12 cellular contexts compared by ENCODE assay signal in genomic region chr18:75214766-75215515, GRCh38. TPM values are rescaled to one million over a fixed set of nuclear protein-coding genes. Genes with fewer than 3 reads are reported as not detected.
DNase-seq lines count a peak whose midpoint lies in the region; ATAC-seq and TF ChIP-seq lines count a peak whose summit lies in the region.
"Had no signal": no experiment of that assay in that cellular context is flagged by ENCODE, and none has a peak within 500 bp of the region (broad histone marks: within the 10 kb centered on the region; RNA-seq: fewer than 3 reads in every experiment).

No MANE protein-coding gene starts in this region.

- H3K4me2 ChIP-seq in Loucy (ENCODE audit: low read depth, low read length, poor library complexity, severe bottlenecking) = peak overlapping the region; percentile 86

- H4K20me1 ChIP-seq in Loucy (ENCODE audit: insufficient read depth, low read length, poor library complexity, severe bottlenecking) = peaks cover 40% of the 10 kb centered on the region

- H3K27ac ChIP-seq in CD4-positive, alpha-beta memory T cell (ENCODE audit: low read depth, low read length) = no peak overlapping the region
- H3K27ac ChIP-seq in body of pancreas (peak overlapping the region in 3 of 4 donors; percentile 1 to 82 (median 40)), muscle layer of duodenum (ENCODE audit: low read length) (peak overlapping the region; percentile 10)
- H3K27ac ChIP-seq: epithelial cell of prostate had no signal

- TF ChIP-seq POLR2A in body of pancreas (IDR thresholded peaks at IDR 0.05) = no peak

- H3K27me3 ChIP-seq in CD4-positive, alpha-beta memory T cell (ENCODE audit: insufficient read depth, low read length) = no peaks in the 10 kb centered on the region
- H3K27me3 ChIP-seq in Loucy (ENCODE audit: insufficient read depth, low read length, poor library complexity, severe bottlenecking) = no peaks in the 10 kb centered on the region
- H3K27me3 ChIP-seq in body of pancreas = no peaks in the 10 kb centered on the region
- no peaks in the 10 kb centered on the region for H3K27me3 ChIP-seq in muscle layer of duodenum (ENCODE audit: low read depth, low read length)
- H3K27me3 ChIP-seq: right atrium auricular region had no signal

- peaks cover under 1% of the 10 kb centered on the region; the same call in 1 of the 2 replicates for H3F3A ChIP-seq in Loucy (ENCODE audit: low read depth)

- DNase-seq in CD4-positive, alpha-beta memory T cell = no peak
- DNase-seq in body of pancreas = peak in 1 of 4 donors; percentile 44
- DNase-seq in foreskin melanocyte = no peak
- no peak for DNase-seq in hypothalamus (lab: John Stamatoyannopoulos, UW)
- DNase-seq in endothelial cell (ENCODE audit: low spot score) = no peak
- no peak for DNase-seq in RPMI8226
- DNase-seq: KG1, NCI-H524 had no signal

- H3K79me2 ChIP-seq in Loucy (ENCODE audit: insufficient read depth, low read length) = peaks cover 88% of the 10 kb centered on the region

- CTCF ChIA-PET in CD4-positive, alpha-beta memory T cell (lab: Charles Lee; ENCODE audit: partially characterized antibody) = interaction anchor here (0.6 to 0.9 kb wide), 2 partner anchors 32 to 152 kb away, joined by 3 read pairs; no protein-coding TSS in a partner anchor

- intact Hi-C loops in CD4-positive, alpha-beta memory T cell (cut with micrococcal nuclease) = loop anchor here (10.0 kb wide), 1 partner anchor 1610 kb away; the partner anchor contains the start of gene ZNF236
- intact Hi-C loops in body of pancreas (cut with DNase I) = no loop called here

- H3K36me3 Mint-ChIP-seq in CD4-positive, alpha-beta memory T cell = peaks cover 3 to 19% of the 10 kb centered on the region in 2 donors
- peaks cover 13% of the 10 kb centered on the region for H3K36me3 Mint-ChIP-seq in endothelial cell (ENCODE audit: low read depth, unreplicated experiment)

- no peaks in the 10 kb centered on the region for H3K27me3 Mint-ChIP-seq in CD4-positive, alpha-beta memory T cell
- H3K27me3 Mint-ChIP-seq in endothelial cell (ENCODE audit: unreplicated experiment) = peaks cover 12% of the 10 kb centered on the region

- H3K4me1 ChIP-seq in CD4-positive, alpha-beta memory T cell (ENCODE audit: insufficient read depth, low read length) = peaks cover 68% of the 10 kb centered on the region
- H3K4me1 ChIP-seq in Loucy (ENCODE audit: insufficient read depth, low read length, poor library complexity, severe bottlenecking) (peaks cover 65% of the 10 kb centered on the region), body of pancreas (peaks cover 54% of the 10 kb centered on the region), muscle layer of duodenum (ENCODE audit: control insufficient read depth in 1 of 2, insufficient read depth in 2 of 2, low read length in 2 of 2) (peaks cover 25 to 28% of the 10 kb centered on the region in 2 donors)

- H3K27ac Mint-ChIP-seq in CD4-positive, alpha-beta memory T cell = peak overlapping the region; percentile 58 to 95 (median 85)
- no peak overlapping the region for H3K27ac Mint-ChIP-seq in endothelial cell (ENCODE audit: unreplicated experiment)

- H3K9ac ChIP-seq in Loucy (ENCODE audit: low read depth, low read length, poor library complexity, severe bottlenecking) = peak overlapping the region; percentile 36

- H3K9me3 ChIP-seq in CD4-positive, alpha-beta memory T cell (ENCODE audit: control insufficient read depth in 1 of 2, low read length in 2 of 2) = no peaks in the 10 kb centered on the region
- H3K9me3 ChIP-seq in Loucy (ENCODE audit: insufficient read depth, low read depth, low read length) = no peaks in the 10 kb centered on the region
- no peaks in the 10 kb centered on the region for H3K9me3 ChIP-seq in body of pancreas
- no peaks in the 10 kb centered on the region for H3K9me3 ChIP-seq in muscle layer of duodenum (ENCODE audit: control insufficient read depth in 1 of 2, low read length in 2 of 2)
- H3K9me3 ChIP-seq: right atrium auricular region had no signal

- H3K9me2 ChIP-seq in Loucy (replicated peaks; ENCODE audit: low read depth, low read length) = no peaks in the 10 kb centered on the region

- TF ChIP-seq CTCF in Loucy (conservative IDR thresholded peaks at IDR 0.05; ENCODE audit: low read length) (no peak), body of pancreas (IDR thresholded peaks at IDR 0.05) (no peak), endothelial cell (IDR thresholded peaks at IDR 0.05; ENCODE audit: unreplicated experiment) (no peak)

- POLR2A ChIA-PET in CD4-positive, alpha-beta memory T cell (lab: Charles Lee; ENCODE audit: partially characterized antibody) = interaction anchor here (0.6 to 2.1 kb wide), 5 partner anchors 11 to 617 kb away, joined by 3 to 9 read pairs (median 5); partner anchors contain the start of gene ZNF407

- no peak for ATAC-seq in body of pancreas

- peaks cover 52 to 87% (median 67%) of the 10 kb centered on the region in 4 donors for H3K4me1 Mint-ChIP-seq in CD4-positive, alpha-beta memory T cell
- peaks cover 25% of the 10 kb centered on the region for H3K4me1 Mint-ChIP-seq in endothelial cell (ENCODE audit: unreplicated experiment)

- H2AFZ ChIP-seq in Loucy (ENCODE audit: low read length) = no peak overlapping the region

- peaks cover 0 to 4% (median 0%) of the 10 kb centered on the region in 8 donors for H3K9me3 Mint-ChIP-seq in CD4-positive, alpha-beta memory T cell
- H3K9me3 Mint-ChIP-seq in endothelial cell (ENCODE audit: unreplicated experiment) = no peaks in the 10 kb centered on the region

- H3K4me3 ChIP-seq in CD4-positive, alpha-beta memory T cell (ENCODE audit: low read length in 2 of 2) = no peak overlapping the region
- H3K4me3 ChIP-seq in Loucy (ENCODE audit: low read length, poor library complexity, severe bottlenecking) (peak overlapping the region; percentile 73), body of pancreas (no peak overlapping the region), muscle layer of duodenum (ENCODE audit: low read depth in 1 of 2, low read length in 2 of 2) (no peak overlapping the region)
- H3K4me3 ChIP-seq: right atrium auricular region had no signal

- peak overlapping the region in 7 of 8 donors; percentile 14 to 82 (median 53) for H3K4me3 Mint-ChIP-seq in CD4-positive, alpha-beta memory T cell
- H3K4me3 Mint-ChIP-seq in endothelial cell (ENCODE audit: unreplicated experiment) = no peak overlapping the region

- 41 to 46% methylated on average over 12 of the region's 12 CpGs for WGBS in body of pancreas, 2 donors

- H3K36me3 ChIP-seq in CD4-positive, alpha-beta memory T cell (ENCODE audit: insufficient read depth, low read length) = no peaks in the 10 kb centered on the region
- H3K36me3 ChIP-seq in Loucy (ENCODE audit: insufficient read depth, low read length) = no peaks in the 10 kb centered on the region
- no peaks in the 10 kb centered on the region for H3K36me3 ChIP-seq in body of pancreas (replicated peaks in 1 of 2; ENCODE audit: insufficient read depth in 1 of 2, low read depth in 2 of 2)
- no peaks in the 10 kb centered on the region for H3K36me3 ChIP-seq in muscle layer of duodenum (ENCODE audit: control insufficient read depth in 1 of 2, insufficient read depth in 2 of 2, low read length in 2 of 2)
- H3K36me3 ChIP-seq: right atrium auricular region had no signal

RNA-seq across cellular contexts. Expression of gene TSHZ1, which starts 4.3 kb away (rescaled TPM):
- 10 to 100 TPM; 30.1 to 32.0 TPM for total RNA-seq in CD4-positive, alpha-beta memory T cell
- 1 to 10 TPM in 1 of 2 donors, under 1 TPM in 1; 0.84 to 6.5 TPM for polyA plus RNA-seq in CD4-positive, alpha-beta memory T cell
- total RNA-seq in body of pancreas = 10 to 100 TPM in 1 of 2 donors, 1 to 10 TPM in 1; 8.3 to 11.2 TPM
- total RNA-seq in endothelial cell (ENCODE audit: unreplicated experiment) = 16.3 TPM

RNA-seq across cellular contexts. Expression of gene PTGR3, which starts 6.0 kb away (rescaled TPM):
- total RNA-seq in CD4-positive, alpha-beta memory T cell = 10 to 100 TPM; 55.9 to 56.7 TPM
- 10 to 100 TPM; 21.0 to 29.3 TPM for polyA plus RNA-seq in CD4-positive, alpha-beta memory T cell
- total RNA-seq in body of pancreas = 10 to 100 TPM in 1 of 2 donors, 1 to 10 TPM in 1; 8.9 to 26.5 TPM
- total RNA-seq in endothelial cell (ENCODE audit: unreplicated experiment) = 26.3 TPM
